Comparison of ENCODE assay signal across 9 cellular contexts in genomic region chr12:113461666-113462065, GRCh38. TPM values are rescaled to one million over a fixed set of nuclear protein-coding genes. Genes with fewer than 3 reads are reported as not detected.
DNase-seq lines count a peak whose midpoint lies in the region; ATAC-seq, FAIRE-seq and TF ChIP-seq lines count a peak whose summit lies in the region.
"Had no signal": no experiment of that assay in that cellular context is flagged by ENCODE, and none has a peak within 500 bp of the region (broad histone marks: within the 10 kb centered on the region; RNA-seq: fewer than 3 reads in every experiment).

No MANE protein-coding gene starts in this region.

- DNase-seq in activated CD8-positive, alpha-beta memory T cell treated with anti-CD3 and anti-CD28 coated beads, Interleukin-2, amount 10 ng/mL, durations not matched to agents 7 days and 5 days, result no peak
- DNase-seq in activated CD8-positive, alpha-beta memory T cell treated with anti-CD3 and anti-CD28 coated beads for 24 hours, result no peak
- DNase-seq in NCI-H1694 treated with DMSO at 0.1 percent for 48 hours (lab: John Stamatoyannopoulos, UW) (peak; percentile 22), mammary epithelial cell (no peak), small intestine (peak; percentile 12), NK-92 (lab: John Stamatoyannopoulos, UW; ENCODE audit: unreplicated experiment) (no peak)
- no peak for DNase-seq in effector memory CD8-positive, alpha-beta T cell
- no peak for DNase-seq in activated CD4-positive, alpha-beta T cell treated with anti-CD3 and anti-CD28 coated beads, Interleukin-2, amount 50 U/mL, for 48 hours

- ATAC-seq in activated CD8-positive, alpha-beta memory T cell treated with anti-CD3 and anti-CD28 coated beads, Interleukin-2, amount 10 ng/mL, durations not matched to agents 7 days and 5 days, result no peak
- ATAC-seq in effector memory CD8-positive, alpha-beta T cell (replicated peaks), result no peak

- CTCF ChIA-PET in activated CD8-positive, alpha-beta memory T cell treated with anti-CD3 and anti-CD28 coated beads, Interleukin-2, amount 10 ng/mL, durations not matched to agents 7 days and 5 days (lab: Charles Lee), result interaction anchor here (0.7 to 2.9 kb wide), 8 partner anchors 9 to 456 kb away, joined by 3 to 14 read pairs (median 3); no protein-coding TSS in a partner anchor
- CTCF ChIA-PET in mammary epithelial cell (lab: Charles Lee; ENCODE audit: low non-redundant PET), result no interaction called here

- H4K20me1 ChIP-seq in mammary epithelial cell (ENCODE audit: insufficient read depth, low read length), result no peaks in the 10 kb centered on the region

- H3K36me3 ChIP-seq in mammary epithelial cell (ENCODE audit: insufficient read depth, low read length), result no peaks in the 10 kb centered on the region
- H3K36me3 ChIP-seq in small intestine (ENCODE audit: control insufficient read depth in 2 of 2, insufficient read depth in 2 of 2, low read length in 2 of 2), result no peaks in the 10 kb centered on the region

- H3K27ac Mint-ChIP-seq in activated CD8-positive, alpha-beta memory T cell treated with anti-CD3 and anti-CD28 coated beads, Interleukin-2, amount 10 ng/mL, durations not matched to agents 7 days and 5 days, result peak overlapping the region; percentile 64
- H3K27ac Mint-ChIP-seq in effector memory CD8-positive, alpha-beta T cell, result no peak overlapping the region
- H3K27ac Mint-ChIP-seq: stimulated activated memory B cell treated with anti-CD40 and anti-IgM and Interleukin-4, amounts not matched to agents 10 μg/mL and 1 μg/mL and 100 μg/mL, for 72 hours had no signal

- no TSS peak for BruUV-seq in mammary epithelial cell (replicated peaks; lab: Mats Ljungman, UMichigan)

- H3K9me3 ChIP-seq in mammary epithelial cell (replicated peaks; ENCODE audit: insufficient read depth, low read length), result no peaks in the 10 kb centered on the region
- H3K9me3 ChIP-seq in small intestine (ENCODE audit: control insufficient read depth, low read depth), result no peaks in the 10 kb centered on the region

- H3K9me3 Mint-ChIP-seq in activated CD8-positive, alpha-beta memory T cell treated with anti-CD3 and anti-CD28 coated beads, Interleukin-2, amount 10 ng/mL, durations not matched to agents 7 days and 5 days (ENCODE audit: low read depth), result no peaks in the 10 kb centered on the region
- no peaks in the 10 kb centered on the region for H3K9me3 Mint-ChIP-seq in effector memory CD8-positive, alpha-beta T cell

- H3K36me3 Mint-ChIP-seq in activated CD8-positive, alpha-beta memory T cell treated with anti-CD3 and anti-CD28 coated beads, Interleukin-2, amount 10 ng/mL, durations not matched to agents 7 days and 5 days, result peaks cover 2% of the 10 kb centered on the region
- no peaks in the 10 kb centered on the region for H3K36me3 Mint-ChIP-seq in effector memory CD8-positive, alpha-beta T cell (ENCODE audit: insufficient read depth)
- H3K36me3 Mint-ChIP-seq: stimulated activated memory B cell treated with anti-CD40 and anti-IgM and Interleukin-4, amounts not matched to agents 10 μg/mL and 1 μg/mL and 100 μg/mL, for 72 hours had no signal

- no peaks in the 10 kb centered on the region for H3K79me2 ChIP-seq in mammary epithelial cell (ENCODE audit: insufficient read depth, low read length)

- no peak overlapping the region for H3K9ac ChIP-seq in mammary epithelial cell (ENCODE audit: insufficient read depth, low read length)

- intact Hi-C loops in mammary epithelial cell (cut with micrococcal nuclease), result loop anchor here (1.0 to 5.0 kb wide), 3 partner anchors 295 to 451 kb away; no protein-coding TSS in a partner anchor

- H3K4me3 ChIP-seq in mammary epithelial cell (replicated peaks in 1 of 3; ENCODE audit: insufficient read depth in 1 of 3, low read depth in 2 of 3, low read length in 3 of 3), result no peak overlapping the region
- no peak overlapping the region for H3K4me3 ChIP-seq in small intestine (ENCODE audit: low read depth in 1 of 2, low read length in 2 of 2)

- H3K4me1 Mint-ChIP-seq in activated CD8-positive, alpha-beta memory T cell treated with anti-CD3 and anti-CD28 coated beads, Interleukin-2, amount 10 ng/mL, durations not matched to agents 7 days and 5 days, result peaks cover 12% of the 10 kb centered on the region
- peaks cover 9 to 16% of the 10 kb centered on the region in 2 donors for H3K4me1 Mint-ChIP-seq in effector memory CD8-positive, alpha-beta T cell (ENCODE audit: low read depth in 2 of 2)

- H3K27me3 Mint-ChIP-seq in activated CD8-positive, alpha-beta memory T cell treated with anti-CD3 and anti-CD28 coated beads, Interleukin-2, amount 10 ng/mL, durations not matched to agents 7 days and 5 days, result peaks cover 74% of the 10 kb centered on the region
- peaks cover 57 to 95% of the 10 kb centered on the region in 2 donors for H3K27me3 Mint-ChIP-seq in effector memory CD8-positive, alpha-beta T cell

- H3K4me2 ChIP-seq in mammary epithelial cell (ENCODE audit: insufficient read depth, low read depth, low read length), result no peak overlapping the region

- peak; percentile 55 to 64 for TF ChIP-seq CTCF in mammary epithelial cell (conservative IDR thresholded peaks at IDR 0.05 in 1 of 2, IDR thresholded peaks at IDR 0.05 in 1 of 2; ENCODE audit: extremely low read depth in 1 of 2, insufficient read depth in 1 of 2, low read depth in 1 of 2, low read length in 2 of 2)

- H3K27ac ChIP-seq in mammary epithelial cell (ENCODE audit: insufficient read depth, low read depth, low read length), result no peak overlapping the region
- no peak overlapping the region for H3K27ac ChIP-seq in small intestine (ENCODE audit: low read depth in 1 of 2, low read length in 1 of 2)

- H3K4me1 ChIP-seq in mammary epithelial cell (ENCODE audit: insufficient read depth, low read length) (peaks cover 5% of the 10 kb centered on the region), small intestine (ENCODE audit: control insufficient read depth in 2 of 2, insufficient read depth in 1 of 2, low read depth in 1 of 2, low read length in 1 of 2) (no peaks in the 10 kb centered on the region)

- in situ Hi-C loops in mammary epithelial cell (cut with MboI; ENCODE audit: low sequenced_read_pairs in 2 of 2), result loop anchor here (10.0 to 25.0 kb wide), 2 partner anchors 451 to 453 kb away; no protein-coding TSS in a partner anchor

- no peak for FAIRE-seq in small intestine (lab: Jason Lieb, UNC)

- dilution Hi-C loops in mammary epithelial cell (cut with HindIII; ENCODE audit: low sequenced_read_pairs), result no loop called here

- WGBS in mammary epithelial cell (ENCODE audit: low coverage, missing lambda C conversion rate), result 72% methylated on average over 5 of the region's 5 CpGs
- WGBS in small intestine, 3 donors, result 25 to 49% (median 37%) methylated on average over 5 of the region's 5 CpGs

- H3K27me3 ChIP-seq in mammary epithelial cell (ENCODE audit: insufficient read depth, low read length) (peaks cover 43% of the 10 kb centered on the region), small intestine (ENCODE audit: control insufficient read depth in 2 of 2, insufficient read depth in 2 of 2, low read length in 2 of 2) (peaks cover 18 to 35% of the 10 kb centered on the region in 2 donors)

- no peak overlapping the region for H3K4me3 Mint-ChIP-seq in activated CD8-positive, alpha-beta memory T cell treated with anti-CD3 and anti-CD28 coated beads, Interleukin-2, amount 10 ng/mL, durations not matched to agents 7 days and 5 days
- no peak overlapping the region for H3K4me3 Mint-ChIP-seq in effector memory CD8-positive, alpha-beta T cell

- H2AFZ ChIP-seq in mammary epithelial cell (ENCODE audit: low read depth, low read length), result no peak overlapping the region

RNA-seq across cellular contexts. Expression of gene LHX5, which starts 10.0 kb away (rescaled TPM):
- not detected for total RNA-seq in activated CD8-positive, alpha-beta memory T cell treated with anti-CD3 and anti-CD28 coated beads, Interleukin-2, amount 10 ng/mL, durations not matched to agents 7 days and 5 days
- total RNA-seq in mammary epithelial cell, result under 1 TPM; 0.49 to 0.67 TPM
- polyA plus RNA-seq in mammary epithelial cell (0.17 TPM), small intestine (not detected)
- not detected for polyA minus RNA-seq in mammary epithelial cell

RNA-seq across cellular contexts. Expression of gene SDSL, which starts 39.5 kb away (rescaled TPM):
- total RNA-seq in activated CD8-positive, alpha-beta memory T cell treated with anti-CD3 and anti-CD28 coated beads, Interleukin-2, amount 10 ng/mL, durations not matched to agents 7 days and 5 days, result under 1 TPM; 0.32 to 0.45 TPM
- total RNA-seq in mammary epithelial cell, result 10 to 100 TPM in 1 of 2 donors, 1 to 10 TPM in 1; 5.7 to 10.8 TPM
- 6.1 TPM for polyA plus RNA-seq in mammary epithelial cell
- 4.7 TPM for polyA minus RNA-seq in mammary epithelial cell
- polyA plus RNA-seq in small intestine, result 10 to 100 TPM; 24.0 to 37.6 (median 26.2) TPM

RNA-seq across cellular contexts. Expression of gene SDS, which starts 58.0 kb away (rescaled TPM):
- total RNA-seq in activated CD8-positive, alpha-beta memory T cell treated with anti-CD3 and anti-CD28 coated beads, Interleukin-2, amount 10 ng/mL, durations not matched to agents 7 days and 5 days, result not detected
- not detected for total RNA-seq in mammary epithelial cell
- polyA plus RNA-seq in mammary epithelial cell (not detected), small intestine (1 to 10 TPM in 2 of 3 donors, not detected in 1; 1.3 to 3.8 TPM)
- polyA minus RNA-seq in mammary epithelial cell, result not detected

Comparison
In these comparisons a context has a peak if more than half of its experiments do, and no peak if none do; other contexts are left out.
1. DNase-seq: peak in NCI-H1694 treated with DMSO at 0.1 percent for 48 hours (single experiment) and small intestine (single experiment); none in activated CD8-positive, alpha-beta memory T cell treated with anti-CD3 and anti-CD28 coated beads, Interleukin-2, amount 10 ng/mL, durations not matched to agents 7 days and 5 days (single experiment), activated CD8-positive, alpha-beta memory T cell treated with anti-CD3 and anti-CD28 coated beads for 24 hours (single experiment), mammary epithelial cell (single experiment), NK-92 (single experiment), effector memory CD8-positive, alpha-beta T cell (0 of 3) and activated CD4-positive, alpha-beta T cell treated with anti-CD3 and anti-CD28 coated beads, Interleukin-2, amount 50 U/mL, for 48 hours (0 of 2).
2. RNA of gene SDSL, which starts 39.5 kb away (total RNA-seq): 5.7 to 10.8 TPM in mammary epithelial cell; 0.32 to 0.45 TPM in activated CD8-positive, alpha-beta memory T cell treated with anti-CD3 and anti-CD28 coated beads, Interleukin-2, amount 10 ng/mL, durations not matched to agents 7 days and 5 days; every median in the first group is over 4 times any median in the second.